8 cellular contexts compared by ENCODE assay signal in genomic region chrX:152958524-152959465, GRCh38. TPM values are rescaled to one million over a fixed set of nuclear protein-coding genes. Genes with fewer than 3 reads are reported as not detected.
DNase-seq lines count a peak whose midpoint lies in the region; ATAC-seq and TF ChIP-seq lines count a peak whose summit lies in the region.

No MANE protein-coding gene starts in this region.

- H3K79me2 ChIP-seq in SK-N-SH (ENCODE audit: insufficient read depth) = no peaks in the 10 kb centered on the region

- TF ChIP-seq RAD21 in SK-N-SH (IDR thresholded peaks at IDR 0.05; ENCODE audit: low read length) = peak; percentile 93

- CTCF ChIA-PET in SK-N-SH (lab: Yijun Ruan, JAX) = interaction anchor here (0.5 to 4.6 kb wide), 13 partner anchors 11 to 991 kb away, joined by 3 to 23 read pairs (median 3); no protein-coding TSS in a partner anchor

- H3K27ac ChIP-seq in SK-N-SH (ENCODE audit: low read depth in 2 of 2, low read length in 1 of 2) = no peak overlapping the region
- peak overlapping the region; percentile 52 for H3K27ac ChIP-seq in thymus (ENCODE audit: low read depth)

- no peaks in the 10 kb centered on the region for H3K9me3 ChIP-seq in SK-N-SH
- H3K9me3 ChIP-seq in thymus (ENCODE audit: control insufficient read depth) = no peaks in the 10 kb centered on the region

- H3K4me1 ChIP-seq in SK-N-SH (ENCODE audit: control insufficient read depth in 1 of 2, insufficient read depth in 2 of 2, low read depth in 1 of 2, low read length in 1 of 2) (no peaks in the 10 kb centered on the region; a peak in 1 of 4 replicates), thymus (ENCODE audit: control insufficient read depth, insufficient read depth, low read length) (no peaks in the 10 kb centered on the region)

- DNase-seq in GM06990 (ENCODE audit: extremely low read depth, insufficient read length) = peak; percentile 91
- DNase-seq in NCI-H1048 (lab: John Stamatoyannopoulos, UW) = peak; percentile 66
- DNase-seq in SK-N-SH = peak; percentile 87
- DNase-seq in activated naive CD4-positive, alpha-beta T cell treated with anti-CD3 and anti-CD28 coated beads, Interleukin-2, amount 50 U/mL, for 72 hours (ENCODE audit: low spot score in 2 of 2) = peak; percentile 89
- peak; percentile 84 for DNase-seq in glutamatergic neuron
- peak; percentile 95 for DNase-seq in osteocyte (ENCODE audit: extremely low spot score, unreplicated experiment)

- peak overlapping the region; percentile 88 to 91 for H3K27ac Mint-ChIP-seq in activated naive CD4-positive, alpha-beta T cell treated with anti-CD3 and anti-CD28 coated beads, Interleukin-2, amount 50 U/mL, for 72 hours
- H3K27ac Mint-ChIP-seq in glutamatergic neuron (ENCODE audit: unreplicated experiment) (peak overlapping the region; percentile 85), osteocyte (ENCODE audit: unreplicated experiment) (peak overlapping the region; percentile 92)

- H3K27me3 Mint-ChIP-seq in glutamatergic neuron (ENCODE audit: unreplicated experiment) = no peaks in the 10 kb centered on the region
- H3K27me3 Mint-ChIP-seq in osteocyte (ENCODE audit: unreplicated experiment) = no peaks in the 10 kb centered on the region

- no peaks in the 10 kb centered on the region for H4K20me1 ChIP-seq in SK-N-SH (ENCODE audit: insufficient read depth)

- H3K4me3 Mint-ChIP-seq in glutamatergic neuron (ENCODE audit: unreplicated experiment) = peak overlapping the region; percentile 79
- peak overlapping the region; percentile 71 for H3K4me3 Mint-ChIP-seq in osteocyte (ENCODE audit: unreplicated experiment)

- peak; percentile 89 for TF ChIP-seq CTCF in GM06990 (IDR thresholded peaks at IDR 0.05; ENCODE audit: insufficient read depth, low read length, poor library complexity, severe bottlenecking)
- peak; percentile 89 for TF ChIP-seq CTCF in SK-N-SH (IDR thresholded peaks at IDR 0.05)
- peak; percentile 87 for TF ChIP-seq CTCF in glutamatergic neuron (IDR thresholded peaks at IDR 0.05; ENCODE audit: partially characterized antibody, unreplicated experiment)
- peak; percentile 91 for TF ChIP-seq CTCF in osteocyte (IDR thresholded peaks at IDR 0.05)

- 35% methylated on average over 49 of the region's 53 CpGs for WGBS in SK-N-SH (ENCODE audit: low lambda C conversion rate)
- WGBS in thymus = 26% methylated on average over 53 of the region's 53 CpGs

- H3K9ac ChIP-seq in SK-N-SH = no peak overlapping the region

- peaks cover 2% of the 10 kb centered on the region for H3K4me1 Mint-ChIP-seq in glutamatergic neuron (ENCODE audit: low read depth, unreplicated experiment)
- H3K4me1 Mint-ChIP-seq in osteocyte (ENCODE audit: unreplicated experiment) = peaks cover 11% of the 10 kb centered on the region

- no peak overlapping the region for H3K4me2 ChIP-seq in SK-N-SH

- H3K27me3 ChIP-seq in GM06990 (replicated peaks; ENCODE audit: control insufficient read depth, insufficient read depth, low read length) (no peaks in the 10 kb centered on the region), SK-N-SH (ENCODE audit: insufficient read depth) (no peaks in the 10 kb centered on the region; the same call in 1 of the 2 replicates), thymus (ENCODE audit: control insufficient read depth, insufficient read depth) (no peaks in the 10 kb centered on the region)

- TF ChIP-seq EP300 in SK-N-SH (IDR thresholded peaks at IDR 0.05; ENCODE audit: borderline replicate concordance in 1 of 2, low read depth in 1 of 2, low read length in 1 of 2) = no peak

- ATAC-seq in HG02571 (IDR thresholded peaks at IDR 0.05; ENCODE audit: unreplicated experiment) = peak; percentile 88
- peak; percentile 94 to 96 for ATAC-seq in activated naive CD4-positive, alpha-beta T cell treated with anti-CD3 and anti-CD28 coated beads, Interleukin-2, amount 50 U/mL, for 72 hours

- no peaks in the 10 kb centered on the region for H3K36me3 Mint-ChIP-seq in activated naive CD4-positive, alpha-beta T cell treated with anti-CD3 and anti-CD28 coated beads, Interleukin-2, amount 50 U/mL, for 72 hours
- H3K36me3 Mint-ChIP-seq in glutamatergic neuron (ENCODE audit: unreplicated experiment) (no peaks in the 10 kb centered on the region), osteocyte (ENCODE audit: unreplicated experiment) (no peaks in the 10 kb centered on the region)

- H3K4me3 ChIP-seq in GM06990 (replicated peaks; ENCODE audit: low read depth, low read length) (peak overlapping the region; percentile 18; the same call in 1 of the 2 replicates), SK-N-SH (ENCODE audit: low read depth in 2 of 2, low read length in 1 of 2) (no peak overlapping the region; a peak in 2 of 4 replicates), thymus (ENCODE audit: low read length) (peak overlapping the region; percentile 35)

- H3K36me3 ChIP-seq in GM06990 (ENCODE audit: control insufficient read depth, insufficient read depth, low read length) = no peaks in the 10 kb centered on the region
- H3K36me3 ChIP-seq in SK-N-SH (replicated peaks in 1 of 2; ENCODE audit: control insufficient read depth in 1 of 2, insufficient read depth in 2 of 2, low read length in 1 of 2) = no peaks in the 10 kb centered on the region
- H3K36me3 ChIP-seq in thymus (ENCODE audit: control insufficient read depth, insufficient read depth) = no peaks in the 10 kb centered on the region

- peak overlapping the region; percentile 72 for H2AFZ ChIP-seq in SK-N-SH (ENCODE audit: low read depth)

- POLR2A ChIA-PET in SK-N-SH (lab: Yijun Ruan, JAX) = no interaction called here

- no peaks in the 10 kb centered on the region for H3K9me2 ChIP-seq in SK-N-SH

- H3F3A ChIP-seq in SK-N-SH (replicated peaks; ENCODE audit: insufficient read depth) = no peaks in the 10 kb centered on the region

- H3K9me3 Mint-ChIP-seq in activated naive CD4-positive, alpha-beta T cell treated with anti-CD3 and anti-CD28 coated beads, Interleukin-2, amount 50 U/mL, for 72 hours = no peaks in the 10 kb centered on the region
- H3K9me3 Mint-ChIP-seq in glutamatergic neuron (ENCODE audit: unreplicated experiment) (no peaks in the 10 kb centered on the region), osteocyte (ENCODE audit: unreplicated experiment) (no peaks in the 10 kb centered on the region)

TF ChIP-seq in SK-N-SH, 30 proteins besides CTCF, POLR2A, EP300 and RAD21 (continues in another document):
- no peak for TF ChIP-seq MXI1 (IDR thresholded peaks at IDR 0.05; ENCODE audit: low read depth, low read length)
- no peak for TF ChIP-seq GATA2 (CRISPR knock-in tag; IDR thresholded peaks at IDR 0.05)
- peak; percentile 25; the same call in 1 of the 2 replicates for TF ChIP-seq SIN3A (IDR thresholded peaks at IDR 0.05; ENCODE audit: borderline replicate concordance, low read depth, low read length)
- peak; percentile 22; the same call in 1 of the 2 replicates for TF ChIP-seq RCOR1 (IDR thresholded peaks at IDR 0.05; ENCODE audit: low read length)
- TF ChIP-seq RXRA (IDR thresholded peaks at IDR 0.05; ENCODE audit: borderline replicate concordance, low read depth) = no peak
- TF ChIP-seq IRF3 (IDR thresholded peaks at IDR 0.05; ENCODE audit: low read depth, low read length) = no peak
- TF ChIP-seq NFIC (IDR thresholded peaks at IDR 0.05; ENCODE audit: borderline replicate concordance) = no peak
- TF ChIP-seq USF2 (IDR thresholded peaks at IDR 0.05; ENCODE audit: borderline replicate concordance, low read depth, low read length) = no peak

RNA-seq across cellular contexts. Expression of gene PNMA5, which starts 35.1 kb away (rescaled TPM):
- polyA plus RNA-seq in SK-N-SH (2012; rRNA removed) = not detected in 2 replicates
- not detected in 2 replicates for polyA plus RNA-seq in SK-N-SH (2012; cell fraction: cytosol; rRNA removed)
- 0.05 TPM in 1 of 2 replicates, not detected in the other for polyA plus RNA-seq in SK-N-SH (2012; cell fraction: nucleus; rRNA removed)
- not detected for total RNA-seq in activated naive CD4-positive, alpha-beta T cell treated with anti-CD3 and anti-CD28 coated beads, Interleukin-2, amount 50 U/mL, for 72 hours
- total RNA-seq in glutamatergic neuron (ENCODE audit: unreplicated experiment) = not detected
- not detected in 2 replicates for total RNA-seq in osteocyte
- 0.25 TPM for polyA plus RNA-seq in thymus

Comparison
In these comparisons a context has a peak if more than half of its experiments do, and no peak if none do; other contexts are left out.
1. H3K4me3 ChIP-seq: peak in GM06990 (single experiment) and thymus (single experiment); none in SK-N-SH (0 of 2).
2. Peak in every context shown above with its lines, with median percentiles within 50 percentile points of each other: DNase-seq, CTCF ChIP-seq and H3K27ac Mint-ChIP-seq.